1 cellular context compared by ENCODE assay signal in genomic region chr11:71324788-71325417, GRCh38.
TF ChIP-seq lines count a peak whose summit lies in the region.

No MANE protein-coding gene starts in this region.

TF ChIP-seq in HepG2, 621 proteins besides CTCF, POLR2A, EP300 and RAD21 (continued from another document):
- TF ChIP-seq REL (CRISPR knock-in tag; conservative IDR thresholded peaks at IDR 0.05) (no peak), SRY (CRISPR knock-in tag; IDR thresholded peaks at IDR 0.05) (no peak), NBN (conservative IDR thresholded peaks at IDR 0.05) (no peak), IKZF5 (CRISPR knock-in tag; IDR thresholded peaks at IDR 0.05) (no peak), HNF1B (CRISPR knock-in tag; IDR thresholded peaks at IDR 0.05) (no peak)
TF ChIP-seq in HepG2: peak in this region for 0.
